Comparison of ENCODE assay signal across 3 cellular contexts in genomic region chr1:155896476-155896875, GRCh38. TPM values are rescaled to one million over a fixed set of nuclear protein-coding genes. Genes with fewer than 3 reads are reported as not detected.
"Had no signal": no experiment of that assay in that cellular context is flagged by ENCODE, and none has a peak within 500 bp of the region (broad histone marks: within the 10 kb centered on the region; RNA-seq: fewer than 3 reads in every experiment).

No MANE protein-coding gene starts in this region.

RNA-seq across cellular contexts. Expression of gene SYT11, which starts 37.1 kb away (rescaled TPM):
- total RNA-seq: HT-29 had no signal

RNA-seq across cellular contexts. Expression of gene RXFP4, which starts 45.0 kb away (rescaled TPM):
- total RNA-seq: IMR-90 had no signal
- polyA plus RNA-seq: IMR-90, K562 had no signal
